In the genomic region with DNA sequence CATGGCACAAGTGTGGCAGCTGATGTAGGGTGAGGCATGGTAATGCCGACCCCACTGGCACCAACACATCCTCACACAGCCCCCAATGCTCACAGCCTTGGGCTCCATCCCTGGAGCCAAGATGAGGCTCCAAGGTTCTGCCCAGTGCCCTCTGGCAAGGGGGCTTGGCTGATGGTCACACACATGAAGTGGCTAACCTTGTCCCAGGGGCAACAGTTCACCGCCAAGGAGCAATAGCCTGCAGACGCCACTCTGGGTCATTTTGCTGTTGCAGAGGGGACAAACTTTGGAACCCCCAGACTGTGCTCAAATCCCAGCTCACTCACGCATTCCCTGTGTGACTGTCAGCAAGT, we compare ENCODE assay signal across 24 cellular contexts. TPM values are rescaled to one million over a fixed set of nuclear protein-coding genes. Genes with fewer than 3 reads are reported as not detected.
"Had no signal": no experiment of that assay in that cellular context is flagged by ENCODE, and none has a peak within 500 bp of the region (broad histone marks: within the 10 kb centered on the region; RNA-seq: fewer than 3 reads in every experiment).

No MANE protein-coding gene starts in this region.

- H3K4me3 ChIP-seq: body of pancreas, left ventricle myocardium inferior, suprapubic skin had no signal

- H3K9me3 ChIP-seq: body of pancreas, suprapubic skin had no signal

- H3K4me1 ChIP-seq: left ventricle myocardium inferior, suprapubic skin had no signal

- DNase-seq: activated CD4-positive, alpha-beta T cell treated with anti-CD3 and anti-CD28 coated beads for 36 hours; activated CD4-positive, alpha-beta T cell treated with anti-CD3 and anti-CD28 coated beads, Interleukin-2, amount 50 U/mL, for 48 hours; activated naive CD4-positive, alpha-beta T cell treated with anti-CD3 and anti-CD28 coated beads for 36 hours; activated T-cell treated with anti-CD3 and anti-CD28 coated beads, Interleukin-2, amount 50 U/mL, for 24 hours; central memory CD4-positive, alpha-beta T cell; erythroblast; foreskin melanocyte; glutamatergic neuron; hypothalamus; left ventricle myocardium inferior; mammary epithelial cell; nephron progenitor cell; occipital lobe; retina; stimulated activated CD4-positive, alpha-beta T cell treated with anti-CD3 and anti-CD28 coated beads, Interleukin-2, amount 100 ng/mL, for 24 hours had no signal

- H3K27ac ChIP-seq: body of pancreas, left ventricle myocardium inferior, suprapubic skin had no signal

- H3K27me3 ChIP-seq: body of pancreas had no signal

- FAIRE-seq: colon, endometrium had no signal

- H3K36me3 ChIP-seq: left ventricle myocardium inferior, suprapubic skin had no signal

RNA-seq across cellular contexts. Expression of gene TNFRSF13B, which starts 26.8 kb away (rescaled TPM):
- total RNA-seq: activated CD4-positive, alpha-beta T cell treated with anti-CD3 and anti-CD28 coated beads for 36 hours; activated naive CD4-positive, alpha-beta T cell treated with anti-CD3 and anti-CD28 coated beads for 36 hours; body of pancreas; kidney epithelial cell; left ventricle myocardium inferior; mammary epithelial cell; myocyte; occipital lobe; posterior vena cava; T-helper 2 cell treated with Interferon-gamma antibody and Interleukin-4, amounts not matched to agents 100 ng/mL and 5 ng/mL, for 36 hours; WTC11 had no signal
- polyA plus RNA-seq: mammary epithelial cell had no signal
